9 cellular contexts compared by ENCODE assay signal in the genomic region with DNA sequence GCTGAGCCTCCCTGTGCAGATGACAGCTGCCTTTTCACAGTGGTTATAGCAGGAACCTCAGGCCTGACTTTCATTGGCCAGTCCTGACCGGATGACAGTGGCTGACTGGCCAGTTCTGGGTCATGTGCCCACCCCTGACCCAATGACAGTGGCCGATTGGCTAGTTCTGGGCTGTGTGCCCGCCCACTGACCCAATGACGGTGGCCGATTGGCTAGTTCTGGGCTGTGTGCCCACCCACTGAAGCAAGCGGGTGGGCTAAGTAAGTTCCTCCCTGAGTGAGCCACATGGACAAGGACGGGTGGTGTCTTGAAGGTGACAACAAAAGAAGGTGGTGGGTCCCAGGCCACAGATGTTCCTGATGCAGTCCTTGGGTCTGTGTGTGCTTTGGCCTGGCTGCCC. TPM values are rescaled to one million over a fixed set of nuclear protein-coding genes. Genes with fewer than 3 reads are reported as not detected.
A peak's percentile ranks its signal among the peaks of the same experiment; 100 is the strongest.
DNase-seq lines count a peak whose midpoint lies in the region; ATAC-seq and TF ChIP-seq lines count a peak whose summit lies in the region.
"Had no signal": no experiment of that assay in that cellular context is flagged by ENCODE, and none has a peak within 500 bp of the region (broad histone marks: within the 10 kb centered on the region; RNA-seq: fewer than 3 reads in every experiment).

No MANE protein-coding gene starts in this region.

- no peak for TF ChIP-seq EP300 in stomach (IDR thresholded peaks at IDR 0.05)

- H3K9me3 ChIP-seq in CD4-positive, alpha-beta T cell (ENCODE audit: control insufficient read depth, low read length), result no peaks in the 10 kb centered on the region
- H3K9me3 ChIP-seq in HEK293 (ENCODE audit: control insufficient read depth, insufficient read depth, low read depth, low read length) (no peaks in the 10 kb centered on the region), stomach (no peaks in the 10 kb centered on the region)

- CTCF ChIA-PET in CD4-positive, alpha-beta T cell (lab: Charles Lee), result no interaction called here
- CTCF ChIA-PET in HEK293 (lab: Yijun Ruan, JAX), result no interaction called here

- TF ChIP-seq POLR2A in stomach (IDR thresholded peaks at IDR 0.05), result no peak

- no peak overlapping the region for H3K4me3 ChIP-seq in HEK293 (ENCODE audit: low read depth, low read length)
- H3K4me3 ChIP-seq in stomach, result peak overlapping the region in 1 of 4 donors; percentile 31

- no peak overlapping the region for H3K27ac Mint-ChIP-seq in CD4-positive, alpha-beta T cell
- no peak overlapping the region for H3K27ac Mint-ChIP-seq in activated naive CD8-positive, alpha-beta T cell treated with anti-CD3 and anti-CD28 coated beads, Interleukin-2, amount 50 U/mL, for 24 hours

- H3K27me3 ChIP-seq in CD4-positive, alpha-beta T cell (ENCODE audit: control insufficient read depth, insufficient read depth, low read length), result no peaks in the 10 kb centered on the region
- no peaks in the 10 kb centered on the region for H3K27me3 ChIP-seq in stomach

- DNase-seq in CD4-positive, alpha-beta T cell, result no peak
- DNase-seq in activated naive CD8-positive, alpha-beta T cell treated with anti-CD3 and anti-CD28 coated beads, Interleukin-2, amount 50 U/mL, for 24 hours, result peak; percentile 16
- no peak for DNase-seq in left lobe of liver (ENCODE audit: low spot score)
- DNase-seq in stomach, result no peak
- no peak for DNase-seq in DMS153 treated with DMSO at 0.1 percent for 48 hours (lab: John Stamatoyannopoulos, UW; ENCODE audit: unreplicated experiment)

- intact Hi-C loops in CD4-positive, alpha-beta T cell (cut with DNase I, micrococcal nuclease), result loop anchor here in 1 of 2 experiments (5.0 kb wide), 1 partner anchor 69 kb away; no protein-coding TSS in a partner anchor
- intact Hi-C loops in stomach (cut with DNase I; ENCODE audit: low total_unique reads), result no loop called here

- POLR2A ChIA-PET in CD4-positive, alpha-beta T cell (lab: Charles Lee), result no interaction called here
- POLR2A ChIA-PET in HEK293 (lab: Yijun Ruan, JAX), result no interaction called here

- H3K4me3 Mint-ChIP-seq in CD4-positive, alpha-beta T cell, result no peak overlapping the region
- H3K4me3 Mint-ChIP-seq in activated naive CD8-positive, alpha-beta T cell treated with anti-CD3 and anti-CD28 coated beads, Interleukin-2, amount 50 U/mL, for 24 hours, result no peak overlapping the region

- no peak for TF ChIP-seq CTCF in CD4-positive, alpha-beta T cell (IDR thresholded peaks at IDR 0.05)
- TF ChIP-seq CTCF in HEK293 (tag by site-specific recombination; IDR thresholded peaks at IDR 0.05) (no peak), stomach (IDR thresholded peaks at IDR 0.05) (no peak)

- H3K36me3 Mint-ChIP-seq in CD4-positive, alpha-beta T cell (ENCODE audit: low read depth), result peaks cover 34% of the 10 kb centered on the region
- peaks cover 6% of the 10 kb centered on the region for H3K36me3 Mint-ChIP-seq in activated naive CD8-positive, alpha-beta T cell treated with anti-CD3 and anti-CD28 coated beads, Interleukin-2, amount 50 U/mL, for 24 hours (ENCODE audit: low read depth)

- peak; percentile 29 for ATAC-seq in CD4-positive, alpha-beta T cell (ENCODE audit: poor library complexity)
- ATAC-seq in activated naive CD8-positive, alpha-beta T cell treated with anti-CD3 and anti-CD28 coated beads, Interleukin-2, amount 50 U/mL, for 24 hours, result peak; percentile 52
- peak; percentile 34 for ATAC-seq in left lobe of liver
- ATAC-seq in GM18517 (IDR thresholded peaks at IDR 0.05; ENCODE audit: unreplicated experiment), result no peak
- ATAC-seq in HG02981 (IDR thresholded peaks at IDR 0.05; ENCODE audit: unreplicated experiment), result no peak

- no peaks in the 10 kb centered on the region for H3K4me1 Mint-ChIP-seq in CD4-positive, alpha-beta T cell (ENCODE audit: low read depth)
- peaks cover 13% of the 10 kb centered on the region for H3K4me1 Mint-ChIP-seq in activated naive CD8-positive, alpha-beta T cell treated with anti-CD3 and anti-CD28 coated beads, Interleukin-2, amount 50 U/mL, for 24 hours

- 90 to 97% (median 93%) methylated on average over 7 of the region's 7 CpGs for WGBS in stomach, 5 donors

- H3K4me1 ChIP-seq in HEK293 (ENCODE audit: control insufficient read depth, insufficient read depth, low read length) (no peaks in the 10 kb centered on the region), stomach (no peaks in the 10 kb centered on the region)

- H3K36me3 ChIP-seq in HEK293 (ENCODE audit: control insufficient read depth in 2 of 2, insufficient read depth in 1 of 2, low read length in 2 of 2), result peaks cover 7 to 68% of the 10 kb centered on the region in 2 experiments; a peak in 2 of 3 replicates
- H3K36me3 ChIP-seq in stomach, result peaks cover 15 to 90% (median 83%) of the 10 kb centered on the region in 4 donors

- no peaks in the 10 kb centered on the region for H3K9me3 Mint-ChIP-seq in CD4-positive, alpha-beta T cell
- no peaks in the 10 kb centered on the region for H3K9me3 Mint-ChIP-seq in activated naive CD8-positive, alpha-beta T cell treated with anti-CD3 and anti-CD28 coated beads, Interleukin-2, amount 50 U/mL, for 24 hours

- no peaks in the 10 kb centered on the region for H3K27me3 Mint-ChIP-seq in CD4-positive, alpha-beta T cell
- no peaks in the 10 kb centered on the region for H3K27me3 Mint-ChIP-seq in activated naive CD8-positive, alpha-beta T cell treated with anti-CD3 and anti-CD28 coated beads, Interleukin-2, amount 50 U/mL, for 24 hours

- H3K27ac ChIP-seq in CD4-positive, alpha-beta T cell (ENCODE audit: low read depth, low read length), result no peak overlapping the region
- H3K27ac ChIP-seq in HEK293 (ENCODE audit: extremely low read depth, low read depth, low read length) (no peak overlapping the region), stomach (peak overlapping the region in 1 of 5 donors; percentile 66)
- H3K27ac ChIP-seq: KMS-11 had no signal

TF ChIP-seq in HEK293, 187 proteins besides CTCF, POLR2A, EP300 and RAD21:
- TF ChIP-seq ZNF157 (tag by site-specific recombination; IDR thresholded peaks at IDR 0.05) (no peak), PRDM4 (tag by site-specific recombination; IDR thresholded peaks at IDR 0.05) (no peak), ZNF391 (tag by site-specific recombination; IDR thresholded peaks at IDR 0.05; ENCODE audit: borderline replicate concordance, low read depth) (no peak), ZNF274 (IDR thresholded peaks at IDR 0.05; ENCODE audit: low read length) (no peak), ZNF274 (tag by site-specific recombination; IDR thresholded peaks at IDR 0.05; ENCODE audit: borderline replicate concordance) (no peak), ZNF223 (tag by site-specific recombination; IDR thresholded peaks at IDR 0.05) (no peak), SP2 (tag by site-specific recombination; IDR thresholded peaks at IDR 0.05) (peak; percentile 83), ZNF433 (tag by site-specific recombination; IDR thresholded peaks at IDR 0.05; ENCODE audit: low read depth) (no peak)

RNA-seq across cellular contexts. Expression of gene DEF8, which starts 9.5 kb away (rescaled TPM):
- 10 to 100 TPM; 30.7 to 36.3 TPM for total RNA-seq in CD4-positive, alpha-beta T cell
- total RNA-seq in left lobe of liver (29.2 TPM), stomach (100 to 1,000 TPM in 1 of 5 donors, 10 to 100 TPM in 4; 26.4 to 329 (median 56.1) TPM)
- 10 to 100 TPM; 52.5 to 74.6 (median 61.9) TPM for polyA plus RNA-seq in stomach

RNA-seq across cellular contexts. Expression of gene TUBB3, which starts 34.9 kb away (rescaled TPM):
- under 1 TPM; 0.78 to 0.88 TPM for total RNA-seq in CD4-positive, alpha-beta T cell
- total RNA-seq in left lobe of liver, result 0.40 TPM
- total RNA-seq in stomach, result 10 to 100 TPM in 1 of 5 donors, 1 to 10 TPM in 1, under 1 TPM in 1, not detected in 2; 0.29 to 14.5 (median 1.0) TPM
- polyA plus RNA-seq in stomach, result 1 to 10 TPM; 2.4 to 8.2 (median 5.0) TPM

RNA-seq across cellular contexts. Expression of gene MC1R, which starts 39.4 kb away (rescaled TPM):
- 1 to 10 TPM; 6.7 to 6.9 TPM for total RNA-seq in CD4-positive, alpha-beta T cell
- total RNA-seq in left lobe of liver, result 1.9 TPM
- total RNA-seq in stomach, result 10 to 100 TPM in 1 of 5 donors, 1 to 10 TPM in 4; 1.3 to 11.3 (median 6.7) TPM
- polyA plus RNA-seq in stomach, result 1 to 10 TPM; 1.4 to 3.9 (median 1.8) TPM

Comparison
In these comparisons a context has a peak if more than half of its experiments do, and no peak if none do; other contexts are left out.
1. ATAC-seq: peak in CD4-positive, alpha-beta T cell (single experiment), activated naive CD8-positive, alpha-beta T cell treated with anti-CD3 and anti-CD28 coated beads, Interleukin-2, amount 50 U/mL, for 24 hours (single experiment) and left lobe of liver (single experiment); none in GM18517 (single experiment) and HG02981 (single experiment).